1 cellular context compared by ENCODE assay signal in the genomic region with DNA sequence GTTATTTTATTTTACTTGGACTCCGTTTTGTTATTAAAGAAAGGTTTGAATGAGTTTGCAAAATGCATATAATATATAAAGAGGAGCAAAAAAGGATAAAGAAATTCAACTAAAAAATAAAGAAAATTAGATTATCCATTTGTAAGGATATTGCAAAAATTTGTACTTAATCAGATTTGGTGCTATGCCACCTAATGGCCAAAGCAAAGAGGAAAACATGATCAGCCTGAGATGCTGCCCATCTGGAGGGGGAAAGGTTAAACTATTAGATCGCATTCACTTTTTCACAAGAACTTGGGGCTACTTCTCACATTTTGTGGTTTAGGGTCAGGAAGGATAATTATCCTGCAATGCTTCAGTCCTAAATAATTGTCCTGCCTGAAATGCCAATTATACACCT.
TF ChIP-seq lines count a peak whose summit lies in the region.

No MANE protein-coding gene starts in this region.

TF ChIP-seq in H1, 55 proteins besides CTCF, POLR2A, EP300 and RAD21 (continued from another document):
- TF ChIP-seq, protein P1, sequence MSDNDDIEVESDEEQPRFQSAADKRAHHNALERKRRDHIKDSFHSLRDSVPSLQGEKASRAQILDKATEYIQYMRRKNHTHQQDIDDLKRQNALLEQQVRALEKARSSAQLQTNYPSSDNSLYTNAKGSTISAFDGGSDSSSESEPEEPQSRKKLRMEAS (IDR thresholded peaks at IDR 0.05): no peak
- no peak for TF ChIP-seq ZNF274 (IDR thresholded peaks at IDR 0.05; ENCODE audit: borderline replicate concordance, extremely low read depth, low read length)
- TF ChIP-seq SAP30 (IDR thresholded peaks at IDR 0.05; ENCODE audit: insufficient read depth, insufficient replicate concordance, low read length): no peak
- no peak for TF ChIP-seq CHD1 (IDR thresholded peaks at IDR 0.05; ENCODE audit: low read depth, low read length)
- no peak for TF ChIP-seq NANOG (IDR thresholded peaks at IDR 0.05; ENCODE audit: insufficient read depth, low read depth, low read length, poor library complexity, severe bottlenecking)
- no peak for TF ChIP-seq PHF8 (conservative IDR thresholded peaks at IDR 0.05; ENCODE audit: low read depth, low read length)
- TF ChIP-seq RXRA (IDR thresholded peaks at IDR 0.05; ENCODE audit: insufficient read depth, low read depth, low read length): no peak
- no peak for TF ChIP-seq SRF (IDR thresholded peaks at IDR 0.05; ENCODE audit: low read depth, low read length)
